In the genomic region with DNA sequence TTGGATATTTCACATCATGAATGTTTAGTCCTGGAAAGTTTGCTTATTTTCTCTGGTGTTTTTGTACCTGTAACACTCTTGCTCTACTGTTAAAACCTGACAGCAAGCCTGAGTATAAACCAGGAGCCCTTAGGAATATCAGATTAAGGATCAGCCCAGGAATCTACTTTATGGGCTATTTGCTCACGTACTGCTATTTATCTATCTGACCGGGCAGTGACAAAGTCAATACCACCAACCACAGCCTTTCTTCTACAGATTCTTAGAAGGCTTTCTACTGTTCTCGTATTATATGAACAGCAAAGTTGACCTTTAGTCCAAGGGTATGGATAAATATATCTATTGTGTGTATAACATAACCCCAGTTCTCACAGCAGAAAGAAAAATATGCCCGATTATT, we compare ENCODE assay signal across 26 cellular contexts.
"Had no signal": no experiment of that assay in that cellular context is flagged by ENCODE, and none has a peak within 500 bp of the region (broad histone marks: within the 10 kb centered on the region; RNA-seq: fewer than 3 reads in every experiment).

No MANE protein-coding gene starts in this region.

- H3K9me3 Mint-ChIP-seq: dendritic cell treated with granulocyte-macrophage colony-stimulating factor and Interleukin-4, amounts not matched to agents 40 ng/mL and 50 ng/mL, for 4 days; natural killer cell treated with Interleukin-12 subunit alpha and Interleukin-12 subunit beta and Interleukin-15 and Interleukin-18, amount 100 ng/mL, for 72 hours; neural progenitor cell; stimulated activated memory B cell treated with anti-CD40 and anti-IgM and Interleukin-4, amounts not matched to agents 10 μg/mL and 1 μg/mL and 100 μg/mL, for 72 hours; stimulated activated naive CD8-positive, alpha-beta T cell treated with anti-CD3 and anti-CD28 coated beads, Interleukin-15, Interleukin-2, amounts not matched to agents 100 ng/mL and 50 ng/mL, for 24 hours had no signal

- H3K4me2 ChIP-seq: hepatocyte, neural progenitor cell had no signal

- H3K27ac ChIP-seq: esophagus squamous epithelium, foreskin keratinocyte, hepatocyte, left ventricle myocardium inferior, lower lobe of right lung, neural progenitor cell, ovary, spleen, tibial artery, upper lobe of left lung, uterus had no signal

- H3K4me1 ChIP-seq: esophagus squamous epithelium, foreskin keratinocyte, left ventricle myocardium inferior, lower lobe of right lung, neural progenitor cell, spleen, upper lobe of left lung, uterus had no signal

- H3K36me3 Mint-ChIP-seq: memory B cell; natural killer cell treated with Interleukin-12 subunit alpha and Interleukin-12 subunit beta and Interleukin-15 and Interleukin-18, amount 100 ng/mL, for 72 hours; neural progenitor cell; stimulated activated memory B cell treated with anti-CD40 and anti-IgM and Interleukin-4, amounts not matched to agents 10 μg/mL and 1 μg/mL and 100 μg/mL, for 72 hours had no signal

- H3K9me3 ChIP-seq: esophagus squamous epithelium, left ventricle myocardium inferior, lower lobe of right lung, ovary, spleen, tibial artery, upper lobe of left lung, uterus had no signal

- DNase-seq: esophagus squamous epithelium; foreskin keratinocyte; head of caudate nucleus; kidney; left cardiac atrium; left ventricle myocardium inferior; lower lobe of right lung; midbrain; nucleus accumbens; ovary; retina; spleen; stimulated activated CD4-positive, alpha-beta T cell treated with anti-CD3 and anti-CD28 coated beads, Interleukin-15, amount 100 ng/mL, for 24 hours; stimulated activated CD4-positive, alpha-beta T cell treated with anti-CD3 and anti-CD28 coated beads, Interleukin-1b, Interleukin-23, amount 100 ng/mL, for 48 hours; stimulated activated CD4-positive, alpha-beta T cell treated with anti-CD3 and anti-CD28 coated beads, Interleukin-4, amount 100 ng/mL, for 24 hours; tibial artery; upper lobe of left lung; uterus had no signal

- ATAC-seq: foreskin keratinocyte; left cardiac atrium; lower lobe of right lung; natural killer cell treated with Interleukin-12 subunit alpha and Interleukin-12 subunit beta and Interleukin-15 and Interleukin-18, amount 100 ng/mL, for 72 hours; sciatic nerve; stimulated activated memory B cell treated with anti-CD40 and anti-IgM and Interleukin-4, amounts not matched to agents 10 μg/mL and 1 μg/mL and 100 μg/mL, for 72 hours had no signal

- H3K4me3 ChIP-seq: esophagus squamous epithelium, hepatocyte, left ventricle myocardium inferior, lower lobe of right lung, neural progenitor cell, ovary, spleen, tibial artery, upper lobe of left lung, uterus had no signal

- H3K4me3 Mint-ChIP-seq: dendritic cell treated with granulocyte-macrophage colony-stimulating factor and Interleukin-4, amounts not matched to agents 40 ng/mL and 50 ng/mL, for 4 days; memory B cell; natural killer cell treated with Interleukin-12 subunit alpha and Interleukin-12 subunit beta and Interleukin-15 and Interleukin-18, amount 100 ng/mL, for 72 hours; neural progenitor cell; stimulated activated memory B cell treated with anti-CD40 and anti-IgM and Interleukin-4, amounts not matched to agents 10 μg/mL and 1 μg/mL and 100 μg/mL, for 72 hours; stimulated activated naive CD8-positive, alpha-beta T cell treated with anti-CD3 and anti-CD28 coated beads, Interleukin-15, Interleukin-2, amounts not matched to agents 100 ng/mL and 50 ng/mL, for 24 hours had no signal

- H3K27me3 ChIP-seq: esophagus squamous epithelium, foreskin keratinocyte, hepatocyte, neural progenitor cell, ovary, spleen, tibial artery, upper lobe of left lung, uterus had no signal

- H3K27ac Mint-ChIP-seq: dendritic cell treated with granulocyte-macrophage colony-stimulating factor and Interleukin-4, amounts not matched to agents 40 ng/mL and 50 ng/mL, for 4 days; memory B cell; natural killer cell treated with Interleukin-12 subunit alpha and Interleukin-12 subunit beta and Interleukin-15 and Interleukin-18, amount 100 ng/mL, for 72 hours; neural progenitor cell; stimulated activated memory B cell treated with anti-CD40 and anti-IgM and Interleukin-4, amounts not matched to agents 10 μg/mL and 1 μg/mL and 100 μg/mL, for 72 hours; stimulated activated naive CD8-positive, alpha-beta T cell treated with anti-CD3 and anti-CD28 coated beads, Interleukin-15, Interleukin-2, amounts not matched to agents 100 ng/mL and 50 ng/mL, for 24 hours had no signal

- FAIRE-seq: kidney had no signal

- H3K27me3 Mint-ChIP-seq: dendritic cell treated with granulocyte-macrophage colony-stimulating factor and Interleukin-4, amounts not matched to agents 40 ng/mL and 50 ng/mL, for 4 days; memory B cell; natural killer cell treated with Interleukin-12 subunit alpha and Interleukin-12 subunit beta and Interleukin-15 and Interleukin-18, amount 100 ng/mL, for 72 hours; stimulated activated memory B cell treated with anti-CD40 and anti-IgM and Interleukin-4, amounts not matched to agents 10 μg/mL and 1 μg/mL and 100 μg/mL, for 72 hours; stimulated activated naive CD8-positive, alpha-beta T cell treated with anti-CD3 and anti-CD28 coated beads, Interleukin-15, Interleukin-2, amounts not matched to agents 100 ng/mL and 50 ng/mL, for 24 hours had no signal

- H3K4me1 Mint-ChIP-seq: memory B cell; neural progenitor cell; stimulated activated memory B cell treated with anti-CD40 and anti-IgM and Interleukin-4, amounts not matched to agents 10 μg/mL and 1 μg/mL and 100 μg/mL, for 72 hours had no signal

- H3K36me3 ChIP-seq: esophagus squamous epithelium, left ventricle myocardium inferior, lower lobe of right lung, neural progenitor cell, ovary, spleen, tibial artery, upper lobe of left lung, uterus had no signal
